8 cellular contexts compared by ENCODE assay signal in the genomic region with DNA sequence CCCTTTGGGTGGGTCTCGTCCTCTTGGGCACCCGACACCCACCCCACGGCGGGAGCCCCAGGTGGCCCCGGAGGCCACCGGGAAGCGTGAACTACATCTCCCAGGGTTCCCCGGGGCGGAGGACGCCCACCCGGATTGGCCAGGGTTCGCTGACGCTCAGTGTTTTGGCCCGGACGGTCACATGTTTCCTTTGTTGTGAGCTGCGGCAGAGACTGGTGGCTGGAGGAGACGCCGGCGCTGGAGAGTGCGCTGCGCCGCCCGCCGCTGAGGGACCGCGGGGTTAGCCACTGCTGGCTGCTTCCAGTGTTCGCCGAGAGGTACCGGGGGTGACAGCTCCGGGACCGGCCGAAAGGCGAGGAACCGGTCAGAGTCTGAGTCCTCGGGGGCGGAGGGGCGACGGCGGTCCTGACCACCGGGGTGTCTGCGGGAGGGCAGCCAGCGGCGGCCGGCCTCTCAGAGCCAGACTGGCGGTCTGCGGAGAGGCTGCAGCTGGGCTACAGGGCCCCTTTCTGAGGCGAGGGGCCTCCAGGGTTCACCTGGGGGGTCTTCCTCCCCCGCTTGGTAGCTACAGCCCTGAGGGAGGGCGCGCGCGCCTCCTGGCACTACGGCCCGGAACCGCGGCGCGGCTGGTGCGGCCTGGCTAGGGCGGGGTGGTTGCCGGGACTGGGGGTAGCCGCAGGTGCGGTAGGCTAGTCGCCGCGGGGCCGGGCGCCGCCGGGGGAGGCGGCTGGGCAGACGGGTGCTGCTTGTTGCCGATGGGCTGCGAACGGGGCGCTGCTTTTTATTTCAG. TPM values are rescaled to one million over a fixed set of nuclear protein-coding genes. Genes with fewer than 3 reads are reported as not detected.
DNase-seq lines count a peak whose midpoint lies in the region; ATAC-seq and TF ChIP-seq lines count a peak whose summit lies in the region.

Gene KLHL24 (plus strand): TSS at position 193 of the 790 bp plus-strand sequence. CDS start 14,734 bp downstream, outside the sequence.

- DNase-seq in AG20443 (ENCODE audit: low spot score) (peak; percentile 94), NCI-H460 (ENCODE audit: extremely low read depth, low read depth) (peak; percentile 85), chondrocyte (ENCODE audit: low spot score) (peak; percentile 97), kidney epithelial cell (ENCODE audit: low read depth) (peak; percentile 69)
- peak; percentile 83 for DNase-seq in activated CD4-positive, alpha-beta T cell treated with anti-CD3 and anti-CD28 coated beads for 1 hour
- DNase-seq in stimulated activated CD4-positive, alpha-beta T cell treated with anti-CD3 and anti-CD28 coated beads, Interleukin-15, amount 100 ng/mL, for 48 hours (ENCODE audit: low read depth in 2 of 2), result peak; percentile 87 to 91

- H3K4me3 Mint-ChIP-seq in chondrocyte (ENCODE audit: unreplicated experiment), result peak within 1 kb of the TSS; percentile 88

- no peaks in the 10 kb centered on the region for H3K36me3 ChIP-seq in kidney epithelial cell (ENCODE audit: control insufficient read depth, insufficient read depth, low read length)

- no peaks in the 10 kb centered on the region for H3K9me3 Mint-ChIP-seq in chondrocyte (ENCODE audit: low read depth)

- TF ChIP-seq POLR2A in GM19099 (IDR thresholded peaks at IDR 0.05; ENCODE audit: extremely low read depth, insufficient read length, low read depth), result peak; percentile 65

- H3K27me3 ChIP-seq in kidney epithelial cell (ENCODE audit: control insufficient read depth, insufficient read depth, low read length), result no peaks in the 10 kb centered on the region

- H3K36me3 Mint-ChIP-seq in chondrocyte (ENCODE audit: low read depth), result no peaks in the 10 kb centered on the region

- peaks cover 25% of the 10 kb centered on the region for H3K4me1 Mint-ChIP-seq in chondrocyte (ENCODE audit: low read depth)

- no peaks in the 10 kb centered on the region for H3K27me3 Mint-ChIP-seq in chondrocyte (ENCODE audit: low read depth)

- peak within 1 kb of the TSS; percentile 91 for H3K4me3 ChIP-seq in kidney epithelial cell (ENCODE audit: low read depth, low read length)

- H3K27ac Mint-ChIP-seq in chondrocyte (ENCODE audit: unreplicated experiment), result peak within 1 kb of the TSS; percentile 96

- peak; percentile 86 for ATAC-seq in HG03432 (IDR thresholded peaks at IDR 0.05; ENCODE audit: unreplicated experiment)

- TF ChIP-seq CTCF in chondrocyte (IDR thresholded peaks at IDR 0.05) (peak; percentile 56), kidney epithelial cell (IDR thresholded peaks at IDR 0.05; ENCODE audit: insufficient read depth, low read length, poor library complexity, severe bottlenecking) (no peak)

RNA-seq across cellular contexts. Expression of gene KLHL24, which starts in this region (rescaled TPM):
- 17.5 and 19.9 TPM in 2 replicates for total RNA-seq in NCI-H460 (2014; rRNA removed; shearing (Covaris generic))
- 1.3 and 4.8 TPM in 2 replicates for polyA plus RNA-seq in NCI-H460 (2014; cell fraction: nucleus; rRNA removed)
- total RNA-seq in chondrocyte (44.9 to 55.7 TPM (median 54.8 TPM) in 3 replicates), kidney epithelial cell (104 and 116 TPM in 2 replicates)

Comparison
In these comparisons a context has a peak if more than half of its experiments do, and no peak if none do; other contexts are left out.
1. Peak in every context shown above with its lines: DNase-seq, ATAC-seq and H3K4me3 ChIP-seq.